In genomic region chr10:11378835-11379234, GRCh38 we compare ENCODE assay signal across 30 cellular contexts.
"Had no signal": no experiment of that assay in that cellular context is flagged by ENCODE, and none has a peak within 500 bp of the region (broad histone marks: within the 10 kb centered on the region; RNA-seq: fewer than 3 reads in every experiment).

No MANE protein-coding gene starts in this region.

- H3K4me1 Mint-ChIP-seq: activated naive CD4-positive, alpha-beta T cell treated with anti-CD3 and anti-CD28 coated beads, Interleukin-2, amount 10 ng/mL, durations not matched to agents 7 days and 5 days; natural killer cell had no signal

- H3K4me3 Mint-ChIP-seq: activated naive CD4-positive, alpha-beta T cell treated with anti-CD3 and anti-CD28 coated beads, Interleukin-2, amount 10 ng/mL, durations not matched to agents 7 days and 5 days; activated T-helper 1 cell treated with anti-CD3 and anti-CD28 coated beads, Interleukin-12 subunit alpha, Interleukin-12 subunit beta, Interleukin-2, Interleukin-4 antibody, amounts not matched to agents 30 ng/mL and 10 ng/mL and 1 ng/mL, durations not matched to agents 14 hours and 24 hours and 36 hours; natural killer cell; stimulated activated naive CD8-positive, alpha-beta T cell treated with anti-CD3 and anti-CD28 coated beads, Interleukin-15, Interleukin-2, amounts not matched to agents 100 ng/mL and 50 ng/mL, for 24 hours; T-helper 1 cell treated with Interleukin-12 subunit alpha and Interleukin-12 subunit beta and Interleukin-4 antibody, amounts not matched to agents 30 μg/mL and 1 μg/mL, for 36 hours had no signal

- H3K27me3 Mint-ChIP-seq: stimulated activated naive CD8-positive, alpha-beta T cell treated with anti-CD3 and anti-CD28 coated beads, Interleukin-15, Interleukin-2, amounts not matched to agents 100 ng/mL and 50 ng/mL, for 24 hours had no signal

- DNase-seq: activated CD4-positive, alpha-beta T cell treated with anti-CD3 and anti-CD28 coated beads for 48 hours; activated CD4-positive, alpha-beta T cell treated with anti-CD3 and anti-CD28 coated beads, Interleukin-2, amount 50 U/mL, for 48 hours; activated CD8-positive, alpha-beta memory T cell treated with anti-CD3 and anti-CD28 coated beads for 24 hours; activated gamma-delta T cell; activated naive CD4-positive, alpha-beta T cell treated with anti-CD3 and anti-CD28 coated beads, Interleukin-2, amount 10 ng/mL, durations not matched to agents 7 days and 5 days; activated T-cell treated with anti-CD3 and anti-CD28 coated beads, Interleukin-2, amount 50 U/mL, for 1 hour; amniotic stem cell; brain microvascular endothelial cell; central memory CD4-positive, alpha-beta T cell; foreskin keratinocyte; kidney glomerular epithelial cell; midbrain; natural killer cell; ovary; retina; stimulated activated CD4-positive, alpha-beta T cell treated with anti-CD3 and anti-CD28 coated beads, Interleukin-4, amount 100 ng/mL, for 1 hour; SW 1271; T-helper 9 cell; trophoblast cell; WERI-Rb-1 had no signal

- H3K27ac ChIP-seq: brain microvascular endothelial cell, esophagus muscularis mucosa, foreskin keratinocyte, neutrophil, ovary, prostate gland, thoracic aorta, WERI-Rb-1 had no signal

- ATAC-seq: activated CD4-positive, CD25-positive, alpha-beta regulatory T cell treated with anti-CD3 and anti-CD28 coated beads, Interleukin-2, amount 50 U/mL, for 24 hours; foreskin keratinocyte; natural killer cell had no signal

- H3K9me3 Mint-ChIP-seq: activated naive CD4-positive, alpha-beta T cell treated with anti-CD3 and anti-CD28 coated beads, Interleukin-2, amount 10 ng/mL, durations not matched to agents 7 days and 5 days; activated T-helper 1 cell treated with anti-CD3 and anti-CD28 coated beads, Interleukin-12 subunit alpha, Interleukin-12 subunit beta, Interleukin-2, Interleukin-4 antibody, amounts not matched to agents 30 ng/mL and 10 ng/mL and 1 ng/mL, durations not matched to agents 14 hours and 24 hours and 36 hours; natural killer cell; stimulated activated naive CD8-positive, alpha-beta T cell treated with anti-CD3 and anti-CD28 coated beads, Interleukin-15, Interleukin-2, amounts not matched to agents 100 ng/mL and 50 ng/mL, for 24 hours; T-helper 1 cell treated with Interleukin-12 subunit alpha and Interleukin-12 subunit beta and Interleukin-4 antibody, amounts not matched to agents 30 μg/mL and 1 μg/mL, for 36 hours had no signal

- H3K9me3 ChIP-seq: neutrophil, ovary, prostate gland, thoracic aorta had no signal

- H3K27me3 ChIP-seq: brain microvascular endothelial cell, esophagus muscularis mucosa, foreskin keratinocyte, ovary had no signal

- H3K36me3 ChIP-seq: brain microvascular endothelial cell, esophagus muscularis mucosa, neutrophil, ovary, prostate gland, thoracic aorta, WERI-Rb-1 had no signal

- FAIRE-seq: astrocyte, urothelium cell line had no signal

- H3K4me1 ChIP-seq: esophagus muscularis mucosa, foreskin keratinocyte, prostate gland had no signal

- H3K27ac Mint-ChIP-seq: activated naive CD4-positive, alpha-beta T cell treated with anti-CD3 and anti-CD28 coated beads, Interleukin-2, amount 10 ng/mL, durations not matched to agents 7 days and 5 days; activated T-helper 1 cell treated with anti-CD3 and anti-CD28 coated beads, Interleukin-12 subunit alpha, Interleukin-12 subunit beta, Interleukin-2, Interleukin-4 antibody, amounts not matched to agents 30 ng/mL and 10 ng/mL and 1 ng/mL, durations not matched to agents 14 hours and 24 hours and 36 hours; natural killer cell; stimulated activated naive CD8-positive, alpha-beta T cell treated with anti-CD3 and anti-CD28 coated beads, Interleukin-15, Interleukin-2, amounts not matched to agents 100 ng/mL and 50 ng/mL, for 24 hours; T-helper 1 cell treated with Interleukin-12 subunit alpha and Interleukin-12 subunit beta and Interleukin-4 antibody, amounts not matched to agents 30 μg/mL and 1 μg/mL, for 36 hours had no signal

- H3K4me3 ChIP-seq: esophagus muscularis mucosa, ovary, prostate gland, thoracic aorta had no signal

- H3K36me3 Mint-ChIP-seq: activated naive CD4-positive, alpha-beta T cell treated with anti-CD3 and anti-CD28 coated beads, Interleukin-2, amount 10 ng/mL, durations not matched to agents 7 days and 5 days; natural killer cell had no signal
